24 cellular contexts compared by ENCODE assay signal in the genomic region with DNA sequence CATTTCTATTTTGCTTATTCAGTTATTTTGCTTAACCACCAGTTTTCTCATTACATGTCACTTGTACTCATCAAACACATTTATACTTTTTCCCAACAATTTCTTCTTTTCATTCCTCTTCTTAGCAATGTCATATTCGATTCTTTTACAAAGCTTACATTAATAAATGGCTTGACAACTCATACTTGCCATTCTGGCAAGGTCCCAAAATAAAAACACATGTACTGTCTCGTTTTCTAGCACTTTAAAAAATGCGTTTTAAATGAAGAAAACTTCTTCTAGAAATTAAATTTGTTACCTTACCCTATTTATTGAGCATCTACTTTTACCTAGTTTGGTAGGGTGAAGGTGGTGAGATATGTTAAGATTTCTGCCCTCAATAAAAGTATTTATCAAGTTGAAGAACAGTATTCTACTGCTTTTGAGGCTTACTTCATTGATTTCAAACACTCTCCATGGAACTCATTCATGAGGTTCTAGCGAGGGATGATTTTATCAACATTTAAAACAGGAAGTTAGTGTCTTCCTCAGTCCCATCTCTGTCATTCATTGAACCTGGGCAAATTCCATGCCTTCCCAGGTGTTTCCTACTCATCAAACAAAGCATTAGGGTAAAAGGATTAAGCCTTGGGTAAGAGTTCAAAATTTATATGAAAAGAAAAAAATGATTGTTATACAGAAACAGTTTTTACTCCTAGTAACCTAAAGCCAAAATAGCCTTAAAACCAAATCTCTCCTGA. TPM values are rescaled to one million over a fixed set of nuclear protein-coding genes. Genes with fewer than 3 reads are reported as not detected.
DNase-seq lines count a peak whose midpoint lies in the region; ATAC-seq, FAIRE-seq and TF ChIP-seq lines count a peak whose summit lies in the region.
"Had no signal": no experiment of that assay in that cellular context is flagged by ENCODE, and none has a peak within 500 bp of the region (broad histone marks: within the 10 kb centered on the region; RNA-seq: fewer than 3 reads in every experiment).

No MANE protein-coding gene starts in this region.

- H3K9me3 ChIP-seq in HepG2 (ENCODE audit: low read length) (no peaks in the 10 kb centered on the region), right lobe of liver (no peaks in the 10 kb centered on the region), keratinocyte (ENCODE audit: control insufficient read depth, low read depth, low read length) (no peaks in the 10 kb centered on the region)
- H3K9me3 ChIP-seq: BE2C; BLaER1 treated with 17β-estradiol and CSF1 and Interleukin-3, amounts not matched to agents 10 nM and 100 nM had no signal

- H3K4me2 ChIP-seq in HepG2 (ENCODE audit: low read depth, low read length) (no peak overlapping the region), keratinocyte (ENCODE audit: control insufficient read depth, extremely low read depth, insufficient read depth, low read depth, low read length) (no peak overlapping the region)
- H3K4me2 ChIP-seq: BLaER1 treated with 17β-estradiol and CSF1 and Interleukin-3, amounts not matched to agents 10 nM and 100 nM; GM23338 had no signal

- H3K27me3 Mint-ChIP-seq in endothelial cell (ENCODE audit: unreplicated experiment): no peaks in the 10 kb centered on the region
- H3K27me3 Mint-ChIP-seq in activated CD4-positive, alpha-beta T cell treated with anti-CD3 and anti-CD28 coated beads, Interleukin-2, amount 10 ng/mL, durations not matched to agents 7 days and 5 days: no peaks in the 10 kb centered on the region
- H3K27me3 Mint-ChIP-seq: CD4-positive, alpha-beta T cell had no signal

- H3K4me3 ChIP-seq in HepG2 (replicated peaks in 1 of 3; ENCODE audit: insufficient read depth in 1 of 3, low read depth in 2 of 3, low read length in 3 of 3): no peak overlapping the region
- no peak overlapping the region for H3K4me3 ChIP-seq in right lobe of liver
- H3K4me3 ChIP-seq in keratinocyte (ENCODE audit: control insufficient read depth in 2 of 3, extremely low read depth in 1 of 3, insufficient read depth in 2 of 3, low read depth in 1 of 3, low read length in 3 of 3): no peak overlapping the region
- H3K4me3 ChIP-seq: BLaER1 treated with 17β-estradiol and CSF1 and Interleukin-3, amounts not matched to agents 10 nM and 100 nM; GM23338 had no signal

- POLR2A ChIA-PET in HepG2 (lab: Yijun Ruan, JAX): no interaction called here
- POLR2A ChIA-PET in activated CD4-positive, alpha-beta T cell treated with anti-CD3 and anti-CD28 coated beads, Interleukin-2, amount 10 ng/mL, durations not matched to agents 7 days and 5 days (lab: Charles Lee): no interaction called here

- no peak overlapping the region for H3K9ac ChIP-seq in HepG2 (ENCODE audit: insufficient read depth, low read depth, low read length)
- no peak overlapping the region for H3K9ac ChIP-seq in keratinocyte (ENCODE audit: control insufficient read depth, extremely low read depth, insufficient read depth, low read length)
- H3K9ac ChIP-seq: BLaER1 treated with 17β-estradiol and CSF1 and Interleukin-3, amounts not matched to agents 10 nM and 100 nM had no signal

- dilution Hi-C loops in keratinocyte (cut with MboI; ENCODE audit: extremely low pct_ligation_motif_present, low sequenced_read_pairs): no loop called here

- no peaks in the 10 kb centered on the region for H4K20me1 ChIP-seq in HepG2 (ENCODE audit: insufficient read depth, low read length)
- no peaks in the 10 kb centered on the region for H4K20me1 ChIP-seq in keratinocyte (ENCODE audit: control insufficient read depth, extremely low read depth, insufficient read depth, low read length)
- H4K20me1 ChIP-seq: BLaER1 treated with 17β-estradiol and CSF1 and Interleukin-3, amounts not matched to agents 10 nM and 100 nM had no signal

- no peak for TF ChIP-seq POLR2A in HepG2 (IDR thresholded peaks at IDR 0.05; ENCODE audit: insufficient read depth in 1 of 2, low read depth in 2 of 2, low read length in 2 of 2)
- no peak for TF ChIP-seq POLR2A in right lobe of liver (IDR thresholded peaks at IDR 0.05)

- intact Hi-C loops in HepG2 (cut with micrococcal nuclease; ENCODE audit: unreplicated experiment): no loop called here
- intact Hi-C loops in right lobe of liver (cut with DNase I): no loop called here

- H3K4me1 Mint-ChIP-seq in endothelial cell (ENCODE audit: unreplicated experiment): peaks cover 13% of the 10 kb centered on the region
- H3K4me1 Mint-ChIP-seq in activated CD4-positive, alpha-beta T cell treated with anti-CD3 and anti-CD28 coated beads, Interleukin-2, amount 10 ng/mL, durations not matched to agents 7 days and 5 days: no peaks in the 10 kb centered on the region
- H3K4me1 Mint-ChIP-seq: CD14-positive monocyte, H9 had no signal

- BruUV-seq in HepG2 (replicated peaks; lab: Mats Ljungman, UMichigan): no TSS peak

- H3K4me1 ChIP-seq in HepG2 (ENCODE audit: insufficient read depth, low read length) (no peaks in the 10 kb centered on the region), right lobe of liver (no peaks in the 10 kb centered on the region), keratinocyte (ENCODE audit: control insufficient read depth, extremely low read depth, insufficient read depth, low read length) (peaks cover 10% of the 10 kb centered on the region)
- H3K4me1 ChIP-seq: BE2C; BLaER1 treated with 17β-estradiol and CSF1 and Interleukin-3, amounts not matched to agents 10 nM and 100 nM had no signal

- in situ Hi-C loops in HepG2 (cut with HindIII; ENCODE audit: extremely low pct_ligation_motif_present, low pct_unique_long_range_greater_than_20kb): no loop called here

- H3K36me3 Mint-ChIP-seq in endothelial cell (ENCODE audit: low read depth, unreplicated experiment): peaks cover 31% of the 10 kb centered on the region
- no peaks in the 10 kb centered on the region for H3K36me3 Mint-ChIP-seq in activated CD4-positive, alpha-beta T cell treated with anti-CD3 and anti-CD28 coated beads, Interleukin-2, amount 10 ng/mL, durations not matched to agents 7 days and 5 days (ENCODE audit: low read depth)

- H3K27ac ChIP-seq in HepG2 (ENCODE audit: extremely low read length, insufficient read depth, low read length): no peak overlapping the region
- H3K27ac ChIP-seq in right lobe of liver: no peak overlapping the region
- no peak overlapping the region for H3K27ac ChIP-seq in keratinocyte (ENCODE audit: control insufficient read depth, insufficient read depth, low read length)
- H3K27ac ChIP-seq: 22Rv1; BLaER1 treated with 17β-estradiol and CSF1 and Interleukin-3, amounts not matched to agents 10 nM and 100 nM had no signal

- peak overlapping the region; percentile 24 for H3K27ac Mint-ChIP-seq in endothelial cell (ENCODE audit: unreplicated experiment)
- no peak overlapping the region for H3K27ac Mint-ChIP-seq in activated CD4-positive, alpha-beta T cell treated with anti-CD3 and anti-CD28 coated beads, Interleukin-2, amount 10 ng/mL, durations not matched to agents 7 days and 5 days
- H3K27ac Mint-ChIP-seq: CD4-positive, alpha-beta T cell; GM23338; H9 had no signal

- TF ChIP-seq RAD21 in HepG2 (CRISPR knock-in tag; IDR thresholded peaks at IDR 0.05): no peak

- no peak for DNase-seq in HepG2 (ENCODE audit: low spot score)
- DNase-seq in right lobe of liver: no peak
- DNase-seq in endothelial cell (ENCODE audit: low spot score): no peak
- no peak for DNase-seq in keratinocyte (ENCODE audit: low read depth, low spot score)
- DNase-seq in activated CD4-positive, alpha-beta T cell treated with anti-CD3 and anti-CD28 coated beads, Interleukin-2, amount 10 ng/mL, durations not matched to agents 7 days and 5 days: no peak
- DNase-seq in DMS114 treated with DMSO at 0.1 percent for 48 hours (lab: John Stamatoyannopoulos, UW; ENCODE audit: unreplicated experiment): no peak
- no peak for DNase-seq in RPMI8226
- DNase-seq: ACHN; AML-193; BE2C; Calu3; CD4-positive, alpha-beta T cell; COR-L47; DMS153; DND-41; H9 had no signal

- TF ChIP-seq CTCF in HepG2 (CRISPR knock-in tag; IDR thresholded peaks at IDR 0.05) (no peak), right lobe of liver (IDR thresholded peaks at IDR 0.05) (no peak), endothelial cell (IDR thresholded peaks at IDR 0.05; ENCODE audit: unreplicated experiment) (no peak), keratinocyte (optimal IDR thresholded peaks at IDR 0.05 in 1 of 3, IDR thresholded peaks at IDR 0.05 in 1 of 3, conservative IDR thresholded peaks at IDR 0.05 in 1 of 3; ENCODE audit: extremely low read depth in 1 of 3, insufficient read depth in 2 of 3, low read length in 3 of 3) (no peak)

- 1% methylated on average over 4 of the region's 4 CpGs for WGBS in HepG2 (ENCODE audit: low lambda C conversion rate)
- WGBS in right lobe of liver (ENCODE audit: insufficient coverage, low coverage, low lambda C conversion rate, missing lambda C conversion rate): 44% methylated on average over 4 of the region's 4 CpGs

- CTCF ChIA-PET in HepG2 (lab: Yijun Ruan, JAX; ENCODE audit: low intra/inter-chr PET ratio, low total read pairs): no interaction called here
- CTCF ChIA-PET in activated CD4-positive, alpha-beta T cell treated with anti-CD3 and anti-CD28 coated beads, Interleukin-2, amount 10 ng/mL, durations not matched to agents 7 days and 5 days (lab: Charles Lee): no interaction called here

- no peak overlapping the region for H2AFZ ChIP-seq in HepG2 (ENCODE audit: low read length)
- H2AFZ ChIP-seq in keratinocyte (ENCODE audit: control insufficient read depth, low read length): peak overlapping the region; percentile 32
- H2AFZ ChIP-seq: GM23338 had no signal

- H3K4me3 Mint-ChIP-seq in endothelial cell (ENCODE audit: unreplicated experiment): peak overlapping the region; percentile 58
- H3K4me3 Mint-ChIP-seq in activated CD4-positive, alpha-beta T cell treated with anti-CD3 and anti-CD28 coated beads, Interleukin-2, amount 10 ng/mL, durations not matched to agents 7 days and 5 days: no peak overlapping the region
- H3K4me3 Mint-ChIP-seq: CD14-positive monocyte; CD4-positive, alpha-beta T cell; GM23338; H9 had no signal

- no peaks in the 10 kb centered on the region for H3K9me3 Mint-ChIP-seq in endothelial cell (ENCODE audit: unreplicated experiment)
- no peaks in the 10 kb centered on the region for H3K9me3 Mint-ChIP-seq in activated CD4-positive, alpha-beta T cell treated with anti-CD3 and anti-CD28 coated beads, Interleukin-2, amount 10 ng/mL, durations not matched to agents 7 days and 5 days
- H3K9me3 Mint-ChIP-seq: CD4-positive, alpha-beta T cell; GM23338 had no signal

- H3K27me3 ChIP-seq in HepG2 (ENCODE audit: control insufficient read depth in 1 of 2, insufficient read depth in 2 of 2, low read length in 2 of 2) (no peaks in the 10 kb centered on the region), right lobe of liver (no peaks in the 10 kb centered on the region), keratinocyte (ENCODE audit: control insufficient read depth, extremely low read depth, insufficient read depth, low read length) (no peaks in the 10 kb centered on the region)
- H3K27me3 ChIP-seq: BE2C; BLaER1 treated with 17β-estradiol and CSF1 and Interleukin-3, amounts not matched to agents 10 nM and 100 nM had no signal

- ATAC-seq in HepG2 (no peak), right lobe of liver (no peak), GM18511 (IDR thresholded peaks at IDR 0.05; ENCODE audit: unreplicated experiment) (no peak)
- ATAC-seq: GM23338, HCT116 had no signal

- no peaks in the 10 kb centered on the region for H3K36me3 ChIP-seq in HepG2 (replicated peaks in 1 of 2; ENCODE audit: control insufficient read depth in 1 of 2, insufficient read depth in 2 of 2, low read length in 2 of 2)
- no peaks in the 10 kb centered on the region for H3K36me3 ChIP-seq in right lobe of liver
- H3K36me3 ChIP-seq in keratinocyte (ENCODE audit: control insufficient read depth in 2 of 2, extremely low read depth in 1 of 2, insufficient read depth in 2 of 2, low read length in 2 of 2): no peaks in the 10 kb centered on the region
- H3K36me3 ChIP-seq: BE2C; BLaER1 treated with 17β-estradiol and CSF1 and Interleukin-3, amounts not matched to agents 10 nM and 100 nM had no signal

- no peaks in the 10 kb centered on the region for H3K9me1 ChIP-seq in keratinocyte (ENCODE audit: control insufficient read depth, extremely low read depth, insufficient read depth, low read length)

- TF ChIP-seq EP300 in HepG2 (IDR thresholded peaks at IDR 0.05; ENCODE audit: low read depth in 2 of 2, low read length in 2 of 2) (no peak), HepG2 (CRISPR knock-in tag; IDR thresholded peaks at IDR 0.05; ENCODE audit: borderline replicate concordance) (no peak)

- H3K79me2 ChIP-seq in HepG2 (ENCODE audit: insufficient read depth, low read length) (no peaks in the 10 kb centered on the region), keratinocyte (ENCODE audit: control insufficient read depth, insufficient read depth, low read length) (no peaks in the 10 kb centered on the region)

- FAIRE-seq in HepG2 (lab: Jason Lieb, UNC) (no peak), keratinocyte (lab: Jason Lieb, UNC) (no peak)
- FAIRE-seq: A204.1, G401.6 had no signal

RNA-seq across cellular contexts. Expression of gene CALCRL, which starts 52.6 kb away (rescaled TPM):
- 0.02 TPM in 1 of 2 replicates, not detected in the other for total RNA-seq in HepG2 (2016; rRNA removed; fragmentation: Illumina TruSeq; extraction: Trizol)
- not detected in 2 replicates for total RNA-seq in HepG2 (2016; cell fraction: cytosol; rRNA removed; fragmentation: Illumina TruSeq; extraction: Trizol; ENCODE audit: low read depth)
- total RNA-seq in HepG2 (2016; cell fraction: insoluble cytoplasmic fraction; rRNA removed; fragmentation: Illumina TruSeq; extraction: Trizol): 0.15 TPM in 1 of 2 replicates, not detected in the other
- 0.21 TPM in 1 of 2 replicates, not detected in the other for total RNA-seq in HepG2 (2016; cell fraction: membrane; rRNA removed; fragmentation: Illumina TruSeq; extraction: Trizol)
- total RNA-seq in HepG2 (2016; cell fraction: nucleus; rRNA removed; fragmentation: Illumina TruSeq; extraction: Trizol): not detected in 2 replicates
- polyA plus RNA-seq in HepG2 (2011; rRNA removed): 0.18 TPM in 1 of 2 replicates, not detected in the other
- 0.09 TPM in 1 of 2 replicates, not detected in the other for polyA plus RNA-seq in HepG2 (2011; cell fraction: cytosol; rRNA removed)
- polyA plus RNA-seq in HepG2 (2011; cell fraction: nucleus; rRNA removed): 0.03 TPM in 1 of 2 replicates, not detected in the other
- 0.20 and 0.66 TPM in 2 replicates for polyA plus RNA-seq in HepG2 (2012)
- not detected in 2 replicates for polyA plus RNA-seq in HepG2 (2016; cell fraction: cytosol; fragmentation: Illumina TruSeq; extraction: Trizol; ENCODE audit: low read depth)
- polyA plus RNA-seq in HepG2 (2016; cell fraction: insoluble cytoplasmic fraction; fragmentation: Illumina TruSeq; extraction: Trizol; ENCODE audit: low read depth): not detected in 2 replicates
- not detected in 2 replicates for polyA plus RNA-seq in HepG2 (2016; cell fraction: membrane; fragmentation: Illumina TruSeq; extraction: Trizol; ENCODE audit: low read depth)
- not detected in 2 replicates for polyA plus RNA-seq in HepG2 (2016; cell fraction: nucleus; fragmentation: Illumina TruSeq; extraction: Trizol; ENCODE audit: insufficient read depth, low read depth)
- not detected in 2 replicates for polyA minus RNA-seq in HepG2 (2011; rRNA and poly(A)+ RNA removed; ENCODE audit: low replicate concordance)
- not detected in 2 replicates for polyA minus RNA-seq in HepG2 (2011; cell fraction: cytosol; rRNA and poly(A)+ RNA removed)
- 0.26 and 0.87 TPM in 2 replicates for polyA minus RNA-seq in HepG2 (2011; cell fraction: nucleus; rRNA and poly(A)+ RNA removed)
- total RNA-seq in right lobe of liver: 10 to 100 TPM in 1 of 6 experiments, 1 to 10 TPM in 5; 3.7 to 13.9 (median 8.2) TPM
- 129 TPM for total RNA-seq in endothelial cell (ENCODE audit: unreplicated experiment)
- 2.3 to 3.2 TPM (median 2.5 TPM) in 3 replicates for polyA plus RNA-seq in keratinocyte
- polyA plus RNA-seq in keratinocyte (2011; ENCODE audit: low read depth): 0.50 TPM
- polyA plus RNA-seq in keratinocyte (2011; cell fraction: cytosol; rRNA removed): 1.8 and 2.7 TPM in 2 replicates
- 2.2 and 2.3 TPM in 2 replicates for polyA plus RNA-seq in keratinocyte (2011; cell fraction: nucleus; rRNA removed)
- polyA plus RNA-seq in keratinocyte (2012; ENCODE audit: low replicate concordance): 0.41 and 1.3 TPM in 2 replicates
- polyA minus RNA-seq in keratinocyte: 1.6 to 5.1 TPM (median 3.6 TPM) in 3 replicates
- 2.5 TPM for polyA minus RNA-seq in keratinocyte (2011; cell fraction: cytosol; rRNA and poly(A)+ RNA removed)
- polyA minus RNA-seq in keratinocyte (2011; cell fraction: nucleus; rRNA and poly(A)+ RNA removed): 3.3 and 4.9 TPM in 2 replicates
- total RNA-seq in activated CD4-positive, alpha-beta T cell treated with anti-CD3 and anti-CD28 coated beads, Interleukin-2, amount 10 ng/mL, durations not matched to agents 7 days and 5 days: 1 to 10 TPM in 1 of 2 experiments, under 1 TPM in 1; 0.67 to 1.3 TPM
